Comparison of ENCODE assay signal across 23 cellular contexts in genomic region chr11:61155312-61155711, GRCh38. TPM values are rescaled to one million over a fixed set of nuclear protein-coding genes. Genes with fewer than 3 reads are reported as not detected.
"Had no signal": no experiment of that assay in that cellular context is flagged by ENCODE, and none has a peak within 500 bp of the region (broad histone marks: within the 10 kb centered on the region; RNA-seq: fewer than 3 reads in every experiment).

No MANE protein-coding gene starts in this region.

- H3K27ac Mint-ChIP-seq: naive thymus-derived CD8-positive, alpha-beta T cell had no signal

- H3K4me3 ChIP-seq: coronary artery, heart left ventricle, mucosa of descending colon, ovary, right atrium auricular region, tibial artery had no signal

- DNase-seq: effector CD4-positive, alpha-beta T cell; heart left ventricle; hypothalamus; kidney glomerular epithelial cell; mucosa of descending colon; naive thymus-derived CD8-positive, alpha-beta T cell; nucleus accumbens; ovary; stimulated activated CD4-positive, alpha-beta T cell treated with anti-CD3 and anti-CD28 coated beads, Interleukin-4, amount 100 ng/mL, for 1 hour; stimulated activated CD8-positive, alpha-beta memory T cell treated with anti-CD3 and anti-CD28 coated beads, Interleukin-4, amount 100 ng/mL, for 48 hours had no signal

- H3K36me3 ChIP-seq: ovary, tibial artery had no signal

- H3K9me3 ChIP-seq: mucosa of descending colon, ovary, tibial artery had no signal

- H3K4me3 Mint-ChIP-seq: naive thymus-derived CD8-positive, alpha-beta T cell; stimulated activated effector memory CD8-positive, alpha-beta T cell treated with anti-CD3 and anti-CD28 coated beads, Interleukin-12 subunit alpha, Interleukin-12 subunit beta, amount 100 ng/mL, for 72 hours; stimulated activated naive CD8-positive, alpha-beta T cell treated with anti-CD3 and anti-CD28 coated beads, Interleukin-15, Interleukin-2, amounts not matched to agents 100 ng/mL and 50 ng/mL, for 24 hours had no signal

- H3K27ac ChIP-seq: coronary artery, heart left ventricle, ovary, right atrium auricular region had no signal

- H3K27me3 ChIP-seq: heart left ventricle, ovary, right atrium auricular region, tibial artery had no signal

- ATAC-seq: heart left ventricle; mucosa of descending colon; naive thymus-derived CD8-positive, alpha-beta T cell; stimulated activated effector memory CD8-positive, alpha-beta T cell treated with anti-CD3 and anti-CD28 coated beads, Interleukin-12 subunit alpha, Interleukin-12 subunit beta, amount 100 ng/mL, for 72 hours had no signal

- H3K27me3 Mint-ChIP-seq: naive thymus-derived CD8-positive, alpha-beta T cell; stimulated activated naive CD8-positive, alpha-beta T cell treated with anti-CD3 and anti-CD28 coated beads, Interleukin-15, Interleukin-2, amounts not matched to agents 100 ng/mL and 50 ng/mL, for 24 hours had no signal

RNA-seq across cellular contexts. Expression of gene PGA3, which starts 48.0 kb away (rescaled TPM):
- total RNA-seq: chondrocyte; dermis microvascular lymphatic vessel endothelial cell; frontal cortex; glomerular endothelial cell; lung microvascular endothelial cell; naive thymus-derived CD8-positive, alpha-beta T cell; ureter had no signal
- polyA plus RNA-seq: naive thymus-derived CD8-positive, alpha-beta T cell; neural cell had no signal

RNA-seq across cellular contexts. Expression of gene CD5, which starts 53.0 kb away (rescaled TPM):
- total RNA-seq: chondrocyte, dermis microvascular lymphatic vessel endothelial cell, frontal cortex, glomerular endothelial cell, lung microvascular endothelial cell, temporal lobe had no signal
- polyA plus RNA-seq: neural cell had no signal
